1 cellular context compared by ENCODE assay signal in genomic region chr21:37563641-37564340, GRCh38.
TF ChIP-seq lines count a peak whose summit lies in the region.

No MANE protein-coding gene starts in this region.

TF ChIP-seq in GM12878, 131 proteins besides CTCF, POLR2A, EP300 and RAD21 (continued from another document):
- TF ChIP-seq, protein P1, sequence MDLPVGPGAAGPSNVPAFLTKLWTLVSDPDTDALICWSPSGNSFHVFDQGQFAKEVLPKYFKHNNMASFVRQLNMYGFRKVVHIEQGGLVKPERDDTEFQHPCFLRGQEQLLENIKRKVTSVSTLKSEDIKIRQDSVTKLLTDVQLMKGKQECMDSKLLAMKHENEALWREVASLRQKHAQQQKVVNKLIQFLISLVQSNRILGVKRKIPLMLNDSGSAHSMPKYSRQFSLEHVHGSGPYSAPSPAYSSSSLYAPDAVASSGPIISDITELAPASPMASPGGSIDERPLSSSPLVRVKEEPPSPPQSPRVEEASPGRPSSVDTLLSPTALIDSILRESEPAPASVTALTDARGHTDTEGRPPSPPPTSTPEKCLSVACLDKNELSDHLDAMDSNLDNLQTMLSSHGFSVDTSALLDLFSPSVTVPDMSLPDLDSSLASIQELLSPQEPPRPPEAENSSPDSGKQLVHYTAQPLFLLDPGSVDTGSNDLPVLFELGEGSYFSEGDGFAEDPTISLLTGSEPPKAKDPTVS (IDR thresholded peaks at IDR 0.05; ENCODE audit: low read depth, low read length), result no peak
- TF ChIP-seq SIN3A (IDR thresholded peaks at IDR 0.05; ENCODE audit: low read depth, low read length), result peak; percentile 29
- TF ChIP-seq SREBF1 (IDR thresholded peaks at IDR 0.05; ENCODE audit: low read length), result no peak
- TF ChIP-seq ZNF622 (IDR thresholded peaks at IDR 0.05), result no peak
- 0 out of 2 replicates have a peak, but pooled peaks have one; percentile 43 for TF ChIP-seq TARDBP (IDR thresholded peaks at IDR 0.05; ENCODE audit: borderline replicate concordance)
- TF ChIP-seq MTA2 (IDR thresholded peaks at IDR 0.05; ENCODE audit: low read depth), result no peak
- peak; percentile 91 for TF ChIP-seq ATF3 (IDR thresholded peaks at IDR 0.05; ENCODE audit: borderline replicate concordance, extremely low read depth, low read depth, low read length)
